ENCODE assay signal across 15 cellular contexts in the genomic region with DNA sequence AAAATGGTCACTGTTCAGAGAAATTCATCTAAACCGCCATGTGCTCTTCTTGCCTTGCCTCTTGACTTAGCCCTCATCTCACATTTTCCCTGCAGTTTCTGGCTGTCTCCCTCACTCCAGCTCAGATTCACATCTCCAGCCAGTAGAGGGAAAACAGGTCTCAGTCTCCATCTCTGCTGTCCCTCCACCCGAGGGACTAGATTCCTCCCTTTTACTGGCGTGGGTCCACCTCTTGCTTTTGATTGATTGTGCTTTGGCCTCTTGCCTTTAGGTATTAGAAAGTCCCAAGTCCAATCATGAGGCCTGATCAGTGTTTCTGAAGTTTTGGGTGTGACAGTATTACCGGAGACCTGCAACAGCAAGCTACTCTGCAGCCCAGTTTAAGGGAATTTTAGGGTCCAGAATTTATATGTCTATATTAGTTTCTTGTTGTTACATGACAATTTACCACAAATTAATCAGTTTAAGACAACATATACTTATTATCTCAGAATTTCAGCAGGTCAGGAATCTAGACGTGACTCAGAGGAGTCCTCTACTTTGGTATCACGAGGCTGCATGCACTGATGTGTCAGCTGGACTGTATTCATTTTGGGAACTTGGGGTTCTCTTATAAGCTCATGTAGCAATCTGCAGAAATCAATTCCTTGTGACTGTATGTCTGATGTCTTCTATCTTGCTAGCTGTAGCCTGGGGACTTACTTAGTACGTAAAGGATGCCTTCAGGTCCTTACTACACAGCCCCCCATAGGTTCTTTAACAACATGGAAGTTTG.
"Had no signal": no experiment of that assay in that cellular context is flagged by ENCODE, and none has a peak within 500 bp of the region (broad histone marks: within the 10 kb centered on the region; RNA-seq: fewer than 3 reads in every experiment).

No MANE protein-coding gene starts in this region.

- H3K9me3 ChIP-seq: sigmoid colon, suprapubic skin, upper lobe of left lung had no signal

- H3K27ac Mint-ChIP-seq: activated naive CD4-positive, alpha-beta T cell treated with anti-CD3 and anti-CD28 coated beads, Interleukin-2, amount 50 U/mL, for 24 hours; naive thymus-derived CD8-positive, alpha-beta T cell had no signal

- ATAC-seq: naive thymus-derived CD8-positive, alpha-beta T cell; SK-N-SH treated with all-trans-retinoic acid at 6 μM for 48 hours had no signal

- FAIRE-seq: endothelial cell of umbilical vein had no signal

- DNase-seq: activated CD4-positive, alpha-beta T cell treated with anti-CD3 and anti-CD28 coated beads, Interleukin-2, amount 50 U/mL, for 4 hours; activated CD4-positive, CD25-positive, alpha-beta regulatory T cell treated with anti-CD3 and anti-CD28 coated beads, Interleukin-2, amount 50 U/mL, for 72 hours; activated T-cell treated with anti-CD3 and anti-CD28 coated beads, Interleukin-2, amount 50 U/mL, for 1 hour; amniotic stem cell; foreskin melanocyte; naive thymus-derived CD8-positive, alpha-beta T cell; sigmoid colon; stimulated activated naive CD4-positive, alpha-beta T cell; T-helper 2 cell; upper lobe of left lung had no signal

- H3K4me3 Mint-ChIP-seq: activated naive CD4-positive, alpha-beta T cell treated with anti-CD3 and anti-CD28 coated beads, Interleukin-2, amount 50 U/mL, for 24 hours; naive thymus-derived CD8-positive, alpha-beta T cell had no signal

- H3K4me1 Mint-ChIP-seq: activated naive CD4-positive, alpha-beta T cell treated with anti-CD3 and anti-CD28 coated beads, Interleukin-2, amount 50 U/mL, for 24 hours; naive thymus-derived CD8-positive, alpha-beta T cell had no signal

- H3K27me3 Mint-ChIP-seq: activated naive CD4-positive, alpha-beta T cell treated with anti-CD3 and anti-CD28 coated beads, Interleukin-2, amount 50 U/mL, for 24 hours; naive thymus-derived CD8-positive, alpha-beta T cell had no signal

- H3K4me1 ChIP-seq: sigmoid colon, suprapubic skin, upper lobe of left lung had no signal

- H3K36me3 ChIP-seq: sigmoid colon, suprapubic skin, upper lobe of left lung had no signal

- H3K4me3 ChIP-seq: lung, sigmoid colon, suprapubic skin, upper lobe of left lung had no signal

- H3K27ac ChIP-seq: sigmoid colon, suprapubic skin, upper lobe of left lung had no signal

- H3K36me3 Mint-ChIP-seq: activated naive CD4-positive, alpha-beta T cell treated with anti-CD3 and anti-CD28 coated beads, Interleukin-2, amount 50 U/mL, for 24 hours; naive thymus-derived CD8-positive, alpha-beta T cell had no signal
